9 cellular contexts compared by ENCODE assay signal in the genomic region with DNA sequence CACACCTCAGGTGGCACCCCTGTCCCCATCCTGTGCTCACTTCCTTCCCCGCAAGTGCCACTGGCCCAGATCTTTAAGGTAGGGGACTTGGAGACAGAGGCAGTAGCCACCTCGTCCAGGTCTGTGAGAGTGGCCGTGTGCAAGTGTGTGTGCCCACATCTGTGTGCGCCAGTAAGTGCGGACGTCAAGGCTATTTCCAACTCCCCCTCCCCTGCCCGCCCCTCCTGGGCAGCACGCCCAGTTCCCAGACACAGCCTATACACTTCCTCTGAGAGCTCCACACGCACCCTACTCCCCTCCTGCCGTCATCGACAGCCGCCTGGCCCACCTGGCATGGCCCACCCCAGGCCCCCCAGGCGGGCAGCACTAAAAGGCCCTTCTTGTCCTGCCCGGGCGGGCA. TPM values are rescaled to one million over a fixed set of nuclear protein-coding genes. Genes with fewer than 3 reads are reported as not detected.
A peak's percentile ranks its signal among the peaks of the same experiment; 100 is the strongest.
DNase-seq lines count a peak whose midpoint lies in the region; ATAC-seq and TF ChIP-seq lines count a peak whose summit lies in the region.
"Not testable (repeated sequence)": the region's sequence is repeated elsewhere in the genome, so short reads cannot be mapped to it uniquely, and the experiment has no call there.
"Had no signal": no experiment of that assay in that cellular context is flagged by ENCODE, and none has a peak within 500 bp of the region (broad histone marks: within the 10 kb centered on the region; RNA-seq: fewer than 3 reads in every experiment).

No MANE protein-coding gene starts in this region.

- not testable (repeated sequence) for TF ChIP-seq CTCF in fibroblast of villous mesenchyme (IDR thresholded peaks at IDR 0.05; ENCODE audit: insufficient read depth, low read depth, low read length); right lobe of liver (IDR thresholded peaks at IDR 0.05); psoas muscle (IDR thresholded peaks at IDR 0.05); thoracic aorta (IDR thresholded peaks at IDR 0.05)

- intact Hi-C loops in right lobe of liver (cut with DNase I); psoas muscle (cut with DNase I): not testable (repeated sequence)

- ATAC-seq in right lobe of liver (peak in 3 of 4 donors; percentile 6 to 10 (median 6)), psoas muscle (peak in 3 of 4 donors; percentile 21 to 66 (median 34)), thoracic aorta (ENCODE audit: insufficient number of reproducible peaks, low FRiP score, low read depth) (peak; percentile 18)

- H3K27ac ChIP-seq in cingulate gyrus (ENCODE audit: low read depth, low read length) (peak overlapping the region; percentile 65), psoas muscle (peak overlapping the region; percentile 36), thoracic aorta (peak overlapping the region; percentile 87 to 99)
- H3K27ac ChIP-seq in right lobe of liver, result not testable (repeated sequence)

- not testable (repeated sequence) for TF ChIP-seq POLR2A in right lobe of liver (IDR thresholded peaks at IDR 0.05)

- H3K4me3 ChIP-seq in fibroblast of villous mesenchyme (ENCODE audit: low read depth, low read length); right lobe of liver: not testable (repeated sequence)
- H3K4me3 ChIP-seq in psoas muscle (peak overlapping the region; percentile 28), thoracic aorta (peak overlapping the region; percentile 72)

- WGBS in right lobe of liver (ENCODE audit: insufficient coverage, low coverage, low lambda C conversion rate, missing lambda C conversion rate), result 84% methylated on average over 5 of the region's 15 CpGs
- 39 to 45% (median 41%) methylated on average over 11 to 13 of the region's 15 CpGs for WGBS in psoas muscle, 3 donors

- H3K4me1 ChIP-seq in right lobe of liver, result not testable (repeated sequence)
- peaks cover 19% of the 10 kb centered on the region for H3K4me1 ChIP-seq in psoas muscle
- H3K4me1 ChIP-seq in thoracic aorta (ENCODE audit: control insufficient read depth in 1 of 2, low read depth in 2 of 2), result peaks cover 37 to 64% of the 10 kb centered on the region in 2 donors

- H3K36me3 ChIP-seq in right lobe of liver; psoas muscle (ENCODE audit: insufficient read depth in 1 of 2, low read depth in 1 of 2): not testable (repeated sequence)
- peaks cover 14% of the 10 kb centered on the region for H3K36me3 ChIP-seq in thoracic aorta

- DNase-seq in NCI-H1092 treated with DMSO at 0.1 percent for 48 hours (lab: John Stamatoyannopoulos, UW) (peak; percentile 52), SHP77 treated with DMSO at 0.1 percent for 48 hours (lab: John Stamatoyannopoulos, UW) (peak; percentile 33), fibroblast of villous mesenchyme (ENCODE audit: low read depth) (peak; percentile 58), right lobe of liver (peak in 1 of 3 donors; percentile 50), psoas muscle (peak; percentile 59 to 82)
- DNase-seq in thoracic aorta (ENCODE audit: low spot score), result not testable (repeated sequence)

- not testable (repeated sequence) for H3K27me3 ChIP-seq in right lobe of liver; psoas muscle (ENCODE audit: insufficient read depth in 3 of 3, low read length in 2 of 3); thoracic aorta (replicated peaks; ENCODE audit: insufficient read depth)

- not testable (repeated sequence) for H3K9me3 ChIP-seq in right lobe of liver, psoas muscle, thoracic aorta

RNA-seq across cellular contexts. Expression of gene CSPG4, which starts 3.2 kb away (rescaled TPM):
- total RNA-seq in fibroblast of villous mesenchyme (86.8 and 87.0 TPM in 2 replicates), right lobe of liver (under 1 TPM; 0.12 to 0.29 (median 0.20) TPM), psoas muscle (10 to 100 TPM; 15.8 to 49.5 (median 34.0) TPM), thoracic aorta (100 to 1,000 TPM; 252 to 263 TPM)
- polyA plus RNA-seq in psoas muscle, result 10 to 100 TPM in 2 of 3 donors, 1 to 10 TPM in 1; 8.1 to 15.9 (median 10.6) TPM
- total RNA-seq: CD8-positive, alpha-beta T cell; natural killer cell treated with Interleukin-12 subunit alpha and Interleukin-12 subunit beta and Interleukin-15 and Interleukin-18, amount 100 ng/mL, for 72 hours had no signal

Comparison
In these comparisons a context has a peak if more than half of its experiments do, and no peak if none do; other contexts are left out.
1. RNA of gene CSPG4, which starts 3.2 kb away (total RNA-seq): 252 to 263 TPM in thoracic aorta, 86.8 to 87.0 TPM in fibroblast of villous mesenchyme and 15.8 to 49.5 TPM in psoas muscle; 0.12 to 0.29 TPM in right lobe of liver; every median in the first group is over 10 times any median in the second.
2. Peak in every context shown above with its lines, with median percentiles within 50 percentile points of each other: ATAC-seq.